13 cellular contexts compared by ENCODE assay signal in genomic region chr2:241984658-241985057, GRCh38.
DNase-seq lines count a peak whose midpoint lies in the region; ATAC-seq and TF ChIP-seq lines count a peak whose summit lies in the region.
"Had no signal": no experiment of that assay in that cellular context is flagged by ENCODE, and none has a peak within 500 bp of the region (broad histone marks: within the 10 kb centered on the region; RNA-seq: fewer than 3 reads in every experiment).

No MANE protein-coding gene starts in this region.

- no peaks in the 10 kb centered on the region for H3K9me3 ChIP-seq in CD4-positive, alpha-beta memory T cell (ENCODE audit: control insufficient read depth in 1 of 2, low read length in 2 of 2)
- H3K9me3 ChIP-seq in BE2C: no peaks in the 10 kb centered on the region
- H3K9me3 ChIP-seq: HAP-1 had no signal

- H3K36me3 Mint-ChIP-seq in CD14-positive monocyte: no peaks in the 10 kb centered on the region
- H3K36me3 Mint-ChIP-seq in CD4-positive, alpha-beta memory T cell: no peaks in the 10 kb centered on the region
- peaks cover 8% of the 10 kb centered on the region for H3K36me3 Mint-ChIP-seq in effector memory CD8-positive, alpha-beta T cell (ENCODE audit: insufficient read depth)
- H3K36me3 Mint-ChIP-seq in stimulated activated effector memory CD8-positive, alpha-beta T cell treated with anti-CD3 and anti-CD28 coated beads, Interleukin-12 subunit alpha, Interleukin-12 subunit beta, amount 100 ng/mL, for 72 hours: peaks cover 9% of the 10 kb centered on the region

- peaks cover 14% of the 10 kb centered on the region for H3K4me1 ChIP-seq in CD4-positive, alpha-beta memory T cell (ENCODE audit: insufficient read depth, low read length)
- no peaks in the 10 kb centered on the region for H3K4me1 ChIP-seq in BE2C
- H3K4me1 ChIP-seq: HAP-1 had no signal

- peak overlapping the region; percentile 21 for H3K27ac ChIP-seq in CD4-positive, alpha-beta memory T cell (ENCODE audit: low read depth, low read length)
- H3K27ac ChIP-seq: BLaER1 treated with 17β-estradiol and CSF1 and Interleukin-3, amounts not matched to agents 10 nM and 100 nM had no signal

- peak overlapping the region; percentile 6 to 28 for H3K4me3 Mint-ChIP-seq in CD14-positive monocyte
- H3K4me3 Mint-ChIP-seq in CD4-positive, alpha-beta memory T cell: peak overlapping the region in 6 of 8 donors; percentile 7 to 56 (median 28)
- H3K4me3 Mint-ChIP-seq in effector memory CD8-positive, alpha-beta T cell: peak overlapping the region in 1 of 2 donors; percentile 18
- no peak overlapping the region for H3K4me3 Mint-ChIP-seq in stimulated activated effector memory CD8-positive, alpha-beta T cell treated with anti-CD3 and anti-CD28 coated beads, Interleukin-12 subunit alpha, Interleukin-12 subunit beta, amount 100 ng/mL, for 72 hours

- no peak for DNase-seq in CD14-positive monocyte (ENCODE audit: low spot score)
- DNase-seq in CD4-positive, alpha-beta memory T cell: no peak
- DNase-seq in effector memory CD8-positive, alpha-beta T cell: no peak
- DNase-seq in stimulated activated effector memory CD8-positive, alpha-beta T cell treated with anti-CD3 and anti-CD28 coated beads, Interleukin-12 subunit alpha, Interleukin-12 subunit beta, amount 100 ng/mL, for 72 hours (ENCODE audit: low spot score in 2 of 2): no peak
- no peak for DNase-seq in UCSD-AML1 (lab: John Stamatoyannopoulos, UW; ENCODE audit: unreplicated experiment)
- DNase-seq in BE2C: no peak
- DNase-seq: Calu3, NCI-H1436 treated with DMSO at 0.1 percent for 48 hours, NCI-H345, NCI-H526 treated with DMSO at 0.1 percent for 48 hours had no signal

- peaks cover 2 to 9% (median 8%) of the 10 kb centered on the region in 3 donors for H3K27me3 Mint-ChIP-seq in CD14-positive monocyte (ENCODE audit: low read depth in 3 of 3)
- no peaks in the 10 kb centered on the region for H3K27me3 Mint-ChIP-seq in CD4-positive, alpha-beta memory T cell
- no peaks in the 10 kb centered on the region for H3K27me3 Mint-ChIP-seq in effector memory CD8-positive, alpha-beta T cell

- peaks cover 15 to 23% (median 18%) of the 10 kb centered on the region in 7 donors for H3K9me3 Mint-ChIP-seq in CD14-positive monocyte
- peaks cover 0 to 3% (median 0%) of the 10 kb centered on the region in 8 donors for H3K9me3 Mint-ChIP-seq in CD4-positive, alpha-beta memory T cell
- peaks cover 0 to 1% of the 10 kb centered on the region in 2 donors for H3K9me3 Mint-ChIP-seq in effector memory CD8-positive, alpha-beta T cell
- no peaks in the 10 kb centered on the region for H3K9me3 Mint-ChIP-seq in stimulated activated effector memory CD8-positive, alpha-beta T cell treated with anti-CD3 and anti-CD28 coated beads, Interleukin-12 subunit alpha, Interleukin-12 subunit beta, amount 100 ng/mL, for 72 hours

- H3K4me1 Mint-ChIP-seq in CD14-positive monocyte: peaks cover 19% of the 10 kb centered on the region
- peaks cover 14 to 27% (median 20%) of the 10 kb centered on the region in 4 donors for H3K4me1 Mint-ChIP-seq in CD4-positive, alpha-beta memory T cell
- peaks cover 15 to 19% of the 10 kb centered on the region in 2 donors for H3K4me1 Mint-ChIP-seq in effector memory CD8-positive, alpha-beta T cell (ENCODE audit: low read depth in 2 of 2)
- peaks cover 18% of the 10 kb centered on the region for H3K4me1 Mint-ChIP-seq in stimulated activated effector memory CD8-positive, alpha-beta T cell treated with anti-CD3 and anti-CD28 coated beads, Interleukin-12 subunit alpha, Interleukin-12 subunit beta, amount 100 ng/mL, for 72 hours

- TF ChIP-seq CTCF in CD14-positive monocyte (IDR thresholded peaks at IDR 0.05) (no peak), BE2C (IDR thresholded peaks at IDR 0.05; ENCODE audit: low read depth, low read length) (no peak)

- no peaks in the 10 kb centered on the region for H3K36me3 ChIP-seq in CD4-positive, alpha-beta memory T cell (ENCODE audit: insufficient read depth, low read length)
- H3K36me3 ChIP-seq in BE2C: no peaks in the 10 kb centered on the region
- H3K36me3 ChIP-seq: HAP-1 had no signal

- H3K27me3 ChIP-seq in CD4-positive, alpha-beta memory T cell (ENCODE audit: insufficient read depth, low read length): no peaks in the 10 kb centered on the region
- no peaks in the 10 kb centered on the region for H3K27me3 ChIP-seq in BE2C
- H3K27me3 ChIP-seq: BLaER1 treated with 17β-estradiol and CSF1 and Interleukin-3, amounts not matched to agents 10 nM and 100 nM had no signal

- intact Hi-C loops in CD14-positive monocyte (cut with micrococcal nuclease): loop anchor here in 1 of 2 donors (5.0 kb wide), 1 partner anchor 32 kb away; no protein-coding TSS in a partner anchor
- intact Hi-C loops in CD4-positive, alpha-beta memory T cell (cut with micrococcal nuclease): no loop called here

- ATAC-seq in effector memory CD8-positive, alpha-beta T cell (replicated peaks): no peak
- no peak for ATAC-seq in stimulated activated effector memory CD8-positive, alpha-beta T cell treated with anti-CD3 and anti-CD28 coated beads, Interleukin-12 subunit alpha, Interleukin-12 subunit beta, amount 100 ng/mL, for 72 hours
- no peak for ATAC-seq in HG03025 (IDR thresholded peaks at IDR 0.05; ENCODE audit: low FRiP score, unreplicated experiment)

- CTCF ChIA-PET in CD4-positive, alpha-beta memory T cell (lab: Charles Lee; ENCODE audit: partially characterized antibody): interaction anchor here (1.0 kb wide), 1 partner anchor 34 kb away, joined by 4 read pairs; no protein-coding TSS in a partner anchor

- POLR2A ChIA-PET in CD4-positive, alpha-beta memory T cell (lab: Charles Lee; ENCODE audit: partially characterized antibody): interaction anchor here (0.9 to 2.5 kb wide), 2 partner anchors 18 to 19 kb away, joined by 3 to 9 read pairs; no protein-coding TSS in a partner anchor

- H3K27ac Mint-ChIP-seq in CD14-positive monocyte: peak overlapping the region; percentile 49 to 87 (median 79)
- peak overlapping the region; percentile 75 to 95 (median 90) for H3K27ac Mint-ChIP-seq in CD4-positive, alpha-beta memory T cell
- H3K27ac Mint-ChIP-seq in effector memory CD8-positive, alpha-beta T cell: peak overlapping the region; percentile 85 to 90
- H3K27ac Mint-ChIP-seq in stimulated activated effector memory CD8-positive, alpha-beta T cell treated with anti-CD3 and anti-CD28 coated beads, Interleukin-12 subunit alpha, Interleukin-12 subunit beta, amount 100 ng/mL, for 72 hours: peak overlapping the region; percentile 6

- H3K4me3 ChIP-seq in CD4-positive, alpha-beta memory T cell (ENCODE audit: low read length in 2 of 2): no peak overlapping the region
- H3K4me3 ChIP-seq in BE2C (ENCODE audit: low read depth, low read length): no peak overlapping the region
- H3K4me3 ChIP-seq: BLaER1 treated with 17β-estradiol and CSF1 and Interleukin-3, amounts not matched to agents 10 nM and 100 nM; HAP-1 had no signal

Comparison
In these comparisons a context has a peak if more than half of its experiments do, and no peak if none do; other contexts are left out.
1. H3K27ac Mint-ChIP-seq: peak in every context shown above with its lines; median percentile 90 in CD4-positive, alpha-beta memory T cell; 88 in effector memory CD8-positive, alpha-beta T cell; 79 in CD14-positive monocyte; 6 in stimulated activated effector memory CD8-positive, alpha-beta T cell treated with anti-CD3 and anti-CD28 coated beads, Interleukin-12 subunit alpha, Interleukin-12 subunit beta, amount 100 ng/mL, for 72 hours.